ENCODE assay signal across 8 cellular contexts in the genomic region with DNA sequence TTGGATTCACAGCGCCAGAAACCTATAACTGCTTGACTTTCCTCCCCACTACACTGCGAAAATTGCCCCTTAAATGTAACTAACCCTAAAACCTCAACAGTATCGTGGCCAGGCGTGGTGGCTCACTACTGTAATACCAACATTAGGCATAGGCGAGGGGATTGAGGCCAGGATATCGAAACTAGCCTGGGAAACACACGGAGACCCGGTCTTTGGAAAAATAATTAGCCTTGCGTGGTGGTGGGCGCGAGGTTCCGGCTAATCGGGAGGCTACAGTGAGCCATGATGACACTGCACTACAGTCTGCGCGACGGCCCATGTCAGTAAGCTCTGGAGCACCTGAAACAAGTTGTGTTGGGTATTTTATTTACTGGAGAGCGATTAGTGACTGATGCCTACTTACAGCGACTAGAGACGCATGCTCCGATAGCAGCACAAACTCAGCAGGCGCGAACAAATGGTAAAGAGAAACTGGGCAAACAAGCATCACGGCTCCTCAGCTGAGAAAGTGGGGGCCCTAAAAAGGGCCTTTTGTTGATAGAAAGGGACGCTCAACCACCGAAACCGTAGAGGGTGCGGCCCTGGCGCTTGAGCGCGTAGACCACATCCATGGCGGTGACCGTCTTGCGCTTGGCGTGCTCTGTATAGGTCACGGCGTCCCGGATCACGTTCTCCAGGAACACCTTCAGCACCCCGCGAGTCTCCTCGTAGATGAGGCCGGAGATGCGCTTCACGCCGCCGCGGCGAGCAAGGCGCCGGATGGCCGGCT.
A peak's percentile ranks its signal among the peaks of the same experiment; 100 is the strongest.
DNase-seq lines count a peak whose midpoint lies in the region; ATAC-seq, FAIRE-seq and TF ChIP-seq lines count a peak whose summit lies in the region.
"Not testable (repeated sequence)": the region's sequence is repeated elsewhere in the genome, so short reads cannot be mapped to it uniquely, and the experiment has no call there.

No MANE protein-coding gene starts in this region.

- not testable (repeated sequence) for H3K9me3 Mint-ChIP-seq in activated naive CD4-positive, alpha-beta T cell treated with anti-CD3 and anti-CD28 coated beads for 36 hours; naive thymus-derived CD4-positive, alpha-beta T cell; type B pancreatic cell

- DNase-seq in GM12891 (ENCODE audit: insufficient read length, low spot score); type B pancreatic cell (ENCODE audit: extremely low spot score, unreplicated experiment): not testable (repeated sequence)
- DNase-seq in GM23248, result peak; percentile 53
- DNase-seq in HUDEP-2 (lab: John Stamatoyannopoulos, UW; ENCODE audit: unreplicated experiment in 76 of 76), result peak in 60 of 76 experiments; percentile 34 to 90 (median 74)
- DNase-seq in RPMI8226, result peak; percentile 70
- peak; percentile 53 for DNase-seq in activated naive CD4-positive, alpha-beta T cell treated with anti-CD3 and anti-CD28 coated beads for 36 hours
- peak; percentile 60 for DNase-seq in fibroblast of peridontal ligament (ENCODE audit: extremely low read depth)
- peak in 8 of 9 donors; percentile 53 to 81 (median 69) for DNase-seq in naive thymus-derived CD4-positive, alpha-beta T cell

- in situ Hi-C loops in GM23248 (cut with MboI), result not testable (repeated sequence)

- peak overlapping the region; percentile 48; the same call in 1 of the 2 replicates for H2AFZ ChIP-seq in GM23248

- peak; percentile 14 for TF ChIP-seq CTCF in type B pancreatic cell (conservative IDR thresholded peaks at IDR 0.05)

- peak; percentile 100 for FAIRE-seq in GM12891 (lab: Jason Lieb, UNC)

- H3K4me2 ChIP-seq in GM23248 (ENCODE audit: unreplicated experiment), result peak overlapping the region; percentile 67

- H3K4me3 Mint-ChIP-seq in activated naive CD4-positive, alpha-beta T cell treated with anti-CD3 and anti-CD28 coated beads for 36 hours, result peak overlapping the region; percentile 84
- peak overlapping the region; percentile 83 to 98 (median 93) for H3K4me3 Mint-ChIP-seq in naive thymus-derived CD4-positive, alpha-beta T cell
- peak overlapping the region; percentile 93 for H3K4me3 Mint-ChIP-seq in type B pancreatic cell

- peaks cover 25% of the 10 kb centered on the region for H3F3A ChIP-seq in GM23248 (ENCODE audit: insufficient read depth)

- not testable (repeated sequence) for H3K9me2 ChIP-seq in GM23248 (ENCODE audit: insufficient read depth)

- H3K36me3 Mint-ChIP-seq in activated naive CD4-positive, alpha-beta T cell treated with anti-CD3 and anti-CD28 coated beads for 36 hours (ENCODE audit: low read depth), result not testable (repeated sequence)
- peaks cover 0 to 11% (median 7%) of the 10 kb centered on the region in 5 donors for H3K36me3 Mint-ChIP-seq in naive thymus-derived CD4-positive, alpha-beta T cell
- peaks cover 19% of the 10 kb centered on the region for H3K36me3 Mint-ChIP-seq in type B pancreatic cell

- peaks cover 33% of the 10 kb centered on the region for H3K4me1 Mint-ChIP-seq in activated naive CD4-positive, alpha-beta T cell treated with anti-CD3 and anti-CD28 coated beads for 36 hours (ENCODE audit: low read depth)
- H3K4me1 Mint-ChIP-seq in naive thymus-derived CD4-positive, alpha-beta T cell, result peaks cover 14 to 51% (median 45%) of the 10 kb centered on the region in 7 donors
- H3K4me1 Mint-ChIP-seq in type B pancreatic cell (ENCODE audit: unreplicated experiment), result peaks cover 17% of the 10 kb centered on the region

- H3K79me2 ChIP-seq in GM23248 (ENCODE audit: insufficient read depth), result peaks cover 27% of the 10 kb centered on the region

- ATAC-seq in naive thymus-derived CD4-positive, alpha-beta T cell, result peak; percentile 83

- peak overlapping the region; percentile 98 for H3K27ac Mint-ChIP-seq in activated naive CD4-positive, alpha-beta T cell treated with anti-CD3 and anti-CD28 coated beads for 36 hours
- H3K27ac Mint-ChIP-seq in naive thymus-derived CD4-positive, alpha-beta T cell, result peak overlapping the region; percentile 91 to 99 (median 97)
- peak overlapping the region; percentile 99 for H3K27ac Mint-ChIP-seq in type B pancreatic cell

- H3K27ac ChIP-seq in GM23248, result peak overlapping the region; percentile 66
- H3K27ac ChIP-seq in naive thymus-derived CD4-positive, alpha-beta T cell (ENCODE audit: low read depth, low read length), result peak overlapping the region; percentile 83

- intact Hi-C loops in activated naive CD4-positive, alpha-beta T cell treated with anti-CD3 and anti-CD28 coated beads for 36 hours (cut with micrococcal nuclease), result loop anchor here (10.0 kb wide), 3 partner anchors 1034 to 1806 kb away; a partner anchor contains a TSS
- intact Hi-C loops in naive thymus-derived CD4-positive, alpha-beta T cell (cut with micrococcal nuclease), result loop anchor here (1.0 to 10.0 kb wide), 7 partner anchors 8 to 1636 kb away; partner anchors contain the start of gene ZNF165 (in 1 of the 2)

- peak overlapping the region; percentile 71 for H3K9ac ChIP-seq in GM23248

- CTCF ChIA-PET in activated naive CD4-positive, alpha-beta T cell treated with anti-CD3 and anti-CD28 coated beads for 36 hours (lab: Charles Lee), result interaction anchor here (0.6 kb wide), 1 partner anchor 34 kb away, joined by 3 read pairs; no protein-coding TSS in a partner anchor
- CTCF ChIA-PET in naive thymus-derived CD4-positive, alpha-beta T cell (lab: Charles Lee), result interaction anchor here (0.7 to 1.7 kb wide), 3 partner anchors 21 to 672 kb away, joined by 3 to 4 read pairs (median 3); a partner anchor contains a TSS

- H3K4me1 ChIP-seq in GM23248 (ENCODE audit: insufficient read depth), result peaks cover 15% of the 10 kb centered on the region
- peaks cover 20% of the 10 kb centered on the region in 2 donors for H3K4me1 ChIP-seq in naive thymus-derived CD4-positive, alpha-beta T cell (ENCODE audit: control insufficient read depth in 2 of 2, insufficient read depth in 2 of 2, low read length in 2 of 2)

- H4K20me1 ChIP-seq in GM23248 (ENCODE audit: insufficient read depth), result not testable (repeated sequence)

- peak; percentile 89 for TF ChIP-seq POLR2A in GM12891 (IDR thresholded peaks at IDR 0.05; ENCODE audit: low read depth, low read length)

- 52 to 54% methylated on average over 25 to 29 of the region's 51 CpGs for WGBS in GM23248 (ENCODE audit: low coverage in 1 of 2, low lambda C conversion rate in 2 of 2, missing lambda C conversion rate in 2 of 2), 2 experiments

- not testable (repeated sequence) for H3K27me3 ChIP-seq in GM23248 (replicated peaks; ENCODE audit: insufficient read depth); naive thymus-derived CD4-positive, alpha-beta T cell (ENCODE audit: control insufficient read depth in 2 of 2, insufficient read depth in 2 of 2, low read length in 2 of 2)

- H3K36me3 ChIP-seq in GM23248 (ENCODE audit: low read depth); naive thymus-derived CD4-positive, alpha-beta T cell (ENCODE audit: control insufficient read depth in 2 of 3, insufficient read depth in 3 of 3, low read length in 3 of 3): not testable (repeated sequence)

- POLR2A ChIA-PET in naive thymus-derived CD4-positive, alpha-beta T cell (lab: Charles Lee), result interaction anchor here (0.5 to 11.6 kb wide), 35 partner anchors 8 to 1810 kb away, joined by 3 to 1351 read pairs (median 5); partner anchors contain the start of gene ZSCAN16

- H3K4me3 ChIP-seq in GM23248, result peak overlapping the region; percentile 66
- peak overlapping the region; percentile 70 for H3K4me3 ChIP-seq in naive thymus-derived CD4-positive, alpha-beta T cell (ENCODE audit: low read length)

- H3K9me3 ChIP-seq in GM23248 (ENCODE audit: low read depth); naive thymus-derived CD4-positive, alpha-beta T cell (ENCODE audit: control insufficient read depth in 2 of 3, low read length in 3 of 3): not testable (repeated sequence)

- not testable (repeated sequence) for H3K27me3 Mint-ChIP-seq in activated naive CD4-positive, alpha-beta T cell treated with anti-CD3 and anti-CD28 coated beads for 36 hours (ENCODE audit: low read depth); naive thymus-derived CD4-positive, alpha-beta T cell; type B pancreatic cell

TF ChIP-seq in GM12891, 5 proteins besides CTCF, POLR2A, EP300 and RAD21:
- peak; percentile 64 for TF ChIP-seq POU2F2 (IDR thresholded peaks at IDR 0.05; ENCODE audit: low read depth, low read length)
- peak; percentile 90 for TF ChIP-seq POLR2AphosphoS5 (IDR thresholded peaks at IDR 0.05; ENCODE audit: low read depth, low read length)
